In the genomic region with DNA sequence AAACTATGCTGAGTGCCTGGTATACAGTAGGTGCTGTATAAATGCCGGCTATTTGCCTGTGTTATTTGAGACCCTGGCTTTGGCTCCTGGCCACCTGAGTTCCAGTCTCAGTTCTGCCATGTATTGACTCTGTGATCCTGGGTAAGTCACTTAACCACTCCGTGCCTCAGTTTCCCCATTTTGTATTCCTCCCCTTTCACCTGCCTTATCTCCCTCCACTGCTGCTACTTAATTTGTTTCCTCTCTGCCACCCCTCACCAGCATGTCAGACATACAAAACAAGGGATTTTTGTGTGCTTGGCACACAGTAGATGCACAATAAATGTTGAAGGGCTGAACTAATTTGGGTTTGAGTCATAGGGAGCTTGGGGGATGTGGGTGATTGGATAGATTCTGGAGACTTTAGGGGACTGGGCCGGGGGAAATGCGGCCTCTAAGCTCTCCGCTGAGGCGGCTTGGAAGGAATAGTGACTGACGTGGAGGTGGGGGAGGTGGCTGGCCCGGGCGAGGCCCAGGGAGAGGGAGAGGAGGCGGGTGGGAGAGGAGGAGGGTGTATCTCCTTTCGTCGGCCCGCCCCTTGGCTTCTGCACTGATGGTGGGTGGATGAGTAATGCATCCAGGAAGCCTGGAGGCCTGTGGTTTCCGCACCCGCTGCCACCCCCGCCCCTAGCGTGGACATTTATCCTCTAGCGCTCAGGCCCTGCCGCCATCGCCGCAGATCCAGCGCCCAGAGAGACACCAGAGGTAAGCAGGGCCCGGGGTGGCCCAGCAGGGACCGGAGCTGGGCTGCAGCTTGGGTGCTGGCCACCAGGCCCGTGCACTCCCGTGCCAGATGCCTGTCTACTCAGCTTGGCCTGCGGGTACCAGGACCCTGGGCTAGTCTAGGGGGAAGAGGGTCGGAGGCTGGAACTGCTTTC, we compare ENCODE assay signal across 8 cellular contexts. TPM values are rescaled to one million over a fixed set of nuclear protein-coding genes. Genes with fewer than 3 reads are reported as not detected.
DNase-seq lines count a peak whose midpoint lies in the region; ATAC-seq and TF ChIP-seq lines count a peak whose summit lies in the region.

A gene (plus strand): TSS at position 706 of the 917 bp plus-strand sequence. CDS start 980 bp downstream, outside the sequence.

- DNase-seq in NCI-H82 treated with DMSO at 0.1 percent for 48 hours (lab: John Stamatoyannopoulos, UW; ENCODE audit: unreplicated experiment): peak; percentile 40
- DNase-seq in activated CD8-positive, alpha-beta memory T cell treated with anti-CD3 and anti-CD28 coated beads for 1 hour (ENCODE audit: extremely low read depth in 1 of 2, low read depth in 1 of 2): peak; percentile 55 to 62
- peak; percentile 61 for DNase-seq in effector CD4-positive, alpha-beta T cell
- peak; percentile 89 to 92 for DNase-seq in lung microvascular endothelial cell (ENCODE audit: low read depth in 2 of 2)
- DNase-seq in stimulated activated CD4-positive, alpha-beta T cell treated with anti-CD3 and anti-CD28 coated beads, TNF-alpha, amount 100 ng/mL, for 48 hours (ENCODE audit: low read depth in 3 of 3): peak; percentile 57 to 79 (median 75)
- DNase-seq in HuH-7 (ENCODE audit: low spot score): no peak

- peak; percentile 84 for ATAC-seq in GM18505 (IDR thresholded peaks at IDR 0.05; ENCODE audit: unreplicated experiment)
- ATAC-seq in HG02885 (IDR thresholded peaks at IDR 0.05; ENCODE audit: poor library complexity, unreplicated experiment): peak; percentile 90

- TF ChIP-seq POLR2A in GM18505 (IDR thresholded peaks at IDR 0.05; ENCODE audit: borderline replicate concordance, extremely low read depth, insufficient read depth, insufficient read length): peak; percentile 70

RNA-seq across cellular contexts. Expression of the gene that starts here (rescaled TPM):
- 74.8 and 80.8 TPM in 2 replicates for total RNA-seq in lung microvascular endothelial cell
